In genomic region chr10:17238445-17239275, GRCh38 we compare ENCODE assay signal across 9 cellular contexts. TPM values are rescaled to one million over a fixed set of nuclear protein-coding genes. Genes with fewer than 3 reads are reported as not detected.
DNase-seq lines count a peak whose midpoint lies in the region; ATAC-seq and TF ChIP-seq lines count a peak whose summit lies in the region.
"Had no signal": no experiment of that assay in that cellular context is flagged by ENCODE, and none has a peak within 500 bp of the region (broad histone marks: within the 10 kb centered on the region; RNA-seq: fewer than 3 reads in every experiment).

No MANE protein-coding gene starts in this region.

- no peak for TF ChIP-seq CTCF in brain (conservative IDR thresholded peaks at IDR 0.05)
- no peak for TF ChIP-seq CTCF in GM20000 (IDR thresholded peaks at IDR 0.05; ENCODE audit: extremely low read depth, missing control alignments)

- H3K4me3 Mint-ChIP-seq in stimulated activated naive CD8-positive, alpha-beta T cell treated with anti-CD3 and anti-CD28 coated beads, Interleukin-15, Interleukin-2, amounts not matched to agents 100 ng/mL and 50 ng/mL, for 24 hours = no peak overlapping the region
- no peak overlapping the region for H3K4me3 Mint-ChIP-seq in stimulated activated naive CD8-positive, alpha-beta T cell treated with anti-CD3 and anti-CD28 coated beads, Interleukin-15, amount 100 ng/mL, for 72 hours
- peak overlapping the region in 1 of 5 experiments; percentile 34 for H3K4me3 Mint-ChIP-seq in brain

- no peaks in the 10 kb centered on the region for H3K27me3 Mint-ChIP-seq in stimulated activated naive CD8-positive, alpha-beta T cell treated with anti-CD3 and anti-CD28 coated beads, Interleukin-15, Interleukin-2, amounts not matched to agents 100 ng/mL and 50 ng/mL, for 24 hours
- no peaks in the 10 kb centered on the region for H3K27me3 Mint-ChIP-seq in stimulated activated naive CD8-positive, alpha-beta T cell treated with anti-CD3 and anti-CD28 coated beads, Interleukin-15, amount 100 ng/mL, for 72 hours
- no peaks in the 10 kb centered on the region for H3K27me3 Mint-ChIP-seq in brain

- peaks cover 40% of the 10 kb centered on the region for H3K36me3 Mint-ChIP-seq in stimulated activated naive CD8-positive, alpha-beta T cell treated with anti-CD3 and anti-CD28 coated beads, Interleukin-15, Interleukin-2, amounts not matched to agents 100 ng/mL and 50 ng/mL, for 24 hours (ENCODE audit: low read depth)
- peaks cover 45% of the 10 kb centered on the region for H3K36me3 Mint-ChIP-seq in brain

- no peaks in the 10 kb centered on the region for H3K9me3 Mint-ChIP-seq in stimulated activated naive CD8-positive, alpha-beta T cell treated with anti-CD3 and anti-CD28 coated beads, Interleukin-15, Interleukin-2, amounts not matched to agents 100 ng/mL and 50 ng/mL, for 24 hours
- H3K9me3 Mint-ChIP-seq in stimulated activated naive CD8-positive, alpha-beta T cell treated with anti-CD3 and anti-CD28 coated beads, Interleukin-15, amount 100 ng/mL, for 72 hours = no peaks in the 10 kb centered on the region
- peaks cover 0 to 5% (median 2%) of the 10 kb centered on the region in 5 experiments for H3K9me3 Mint-ChIP-seq in brain

- peak overlapping the region; percentile 2 for H3K27ac Mint-ChIP-seq in stimulated activated naive CD8-positive, alpha-beta T cell treated with anti-CD3 and anti-CD28 coated beads, Interleukin-15, Interleukin-2, amounts not matched to agents 100 ng/mL and 50 ng/mL, for 24 hours
- H3K27ac Mint-ChIP-seq in stimulated activated naive CD8-positive, alpha-beta T cell treated with anti-CD3 and anti-CD28 coated beads, Interleukin-15, amount 100 ng/mL, for 72 hours = no peak overlapping the region
- peak overlapping the region in 4 of 5 experiments; percentile 4 to 75 (median 44) for H3K27ac Mint-ChIP-seq in brain

- H3K4me1 Mint-ChIP-seq in stimulated activated naive CD8-positive, alpha-beta T cell treated with anti-CD3 and anti-CD28 coated beads, Interleukin-15, Interleukin-2, amounts not matched to agents 100 ng/mL and 50 ng/mL, for 24 hours (ENCODE audit: low read depth) = peaks cover 32% of the 10 kb centered on the region
- H3K4me1 Mint-ChIP-seq in stimulated activated naive CD8-positive, alpha-beta T cell treated with anti-CD3 and anti-CD28 coated beads, Interleukin-15, amount 100 ng/mL, for 72 hours = peaks cover 23% of the 10 kb centered on the region
- peaks cover 31% of the 10 kb centered on the region for H3K4me1 Mint-ChIP-seq in brain

- no peak for ATAC-seq in stimulated activated naive CD8-positive, alpha-beta T cell treated with anti-CD3 and anti-CD28 coated beads, Interleukin-15, amount 100 ng/mL, for 72 hours
- no peak for ATAC-seq in HG02840 (IDR thresholded peaks at IDR 0.05; ENCODE audit: low FRiP score, unreplicated experiment)
- ATAC-seq in GM18870 (IDR thresholded peaks at IDR 0.05; ENCODE audit: unreplicated experiment) = no peak

- DNase-seq in stimulated activated naive CD8-positive, alpha-beta T cell treated with anti-CD3 and anti-CD28 coated beads, Interleukin-15, amount 100 ng/mL, for 72 hours = no peak
- DNase-seq in kidney glomerular epithelial cell (lab: John Stamatoyannopoulos, UW) = peak; percentile 92
- DNase-seq in NCI-H69 (lab: John Stamatoyannopoulos, UW) = no peak
- no peak for DNase-seq in GM20000 (ENCODE audit: low spot score)
- DNase-seq: hippocampal formation had no signal

RNA-seq across cellular contexts. Expression of gene VIM, which starts 10.6 kb away (rescaled TPM):
- polyA plus RNA-seq in brain (ENCODE audit: insufficient read depth, low read depth, low replicate concordance) = 290 TPM

RNA-seq across cellular contexts. Expression of gene TRDMT1, which starts 37.2 kb away (rescaled TPM):
- polyA plus RNA-seq in brain (ENCODE audit: insufficient read depth, low read depth, low replicate concordance) = 3.0 TPM

Comparison
In these comparisons a context has a peak if more than half of its experiments do, and no peak if none do; other contexts are left out.
1. H3K27ac Mint-ChIP-seq: peak in stimulated activated naive CD8-positive, alpha-beta T cell treated with anti-CD3 and anti-CD28 coated beads, Interleukin-15, Interleukin-2, amounts not matched to agents 100 ng/mL and 50 ng/mL, for 24 hours (single experiment) and brain (4 of 5); none in stimulated activated naive CD8-positive, alpha-beta T cell treated with anti-CD3 and anti-CD28 coated beads, Interleukin-15, amount 100 ng/mL, for 72 hours (0 of 2).